1 cellular context compared by ENCODE assay signal in the genomic region with DNA sequence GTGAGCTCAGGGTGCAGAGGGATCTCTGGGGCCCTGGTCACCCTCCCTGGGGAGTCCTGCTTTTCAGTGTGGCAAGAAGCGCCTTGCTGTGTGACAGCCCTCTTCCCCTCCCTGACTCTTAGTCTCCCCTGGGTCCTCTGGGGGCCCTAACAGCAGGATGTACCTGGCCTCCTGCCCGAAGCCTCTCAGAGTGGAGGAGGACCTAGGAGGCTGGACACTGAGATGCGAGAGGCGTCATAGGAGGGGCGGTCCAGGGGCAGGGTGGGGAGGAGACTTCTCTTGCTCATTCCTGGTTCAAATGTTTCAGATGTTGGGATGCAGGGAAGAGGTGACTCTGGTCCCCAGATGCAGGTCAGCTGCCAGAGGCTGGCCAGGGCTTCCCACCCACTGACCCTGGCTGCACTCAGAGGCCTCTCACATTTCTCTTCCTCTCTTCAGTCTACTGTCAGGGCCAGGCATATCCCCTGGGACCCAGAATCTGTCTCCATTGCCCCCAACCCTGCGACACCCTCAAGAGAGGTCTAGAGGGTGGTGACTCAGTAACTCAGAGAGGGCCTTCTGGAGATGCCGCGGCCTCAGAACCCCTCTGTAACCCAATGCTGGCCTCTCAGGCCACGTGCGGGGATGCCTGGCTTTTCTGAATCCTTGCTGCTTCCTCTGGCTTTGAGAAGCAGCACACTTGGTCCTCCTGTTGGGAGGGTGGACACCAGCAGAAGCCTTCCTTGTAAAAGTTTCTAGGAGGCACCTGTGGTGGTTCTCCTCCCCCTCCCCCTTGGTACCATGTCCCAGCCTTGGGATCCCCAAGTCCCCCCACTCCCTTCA.
TF ChIP-seq lines count a peak whose summit lies in the region.

No MANE protein-coding gene starts in this region.

TF ChIP-seq in IMR-90, 13 proteins besides CTCF, POLR2A, EP300 and RAD21 (continued from another document):
- TF ChIP-seq MAZ (IDR thresholded peaks at IDR 0.05; ENCODE audit: borderline replicate concordance, low read depth, low read length), result 0 out of 2 replicates have a peak, but pooled peaks have one; percentile 7
